18 cellular contexts compared by ENCODE assay signal in the genomic region with DNA sequence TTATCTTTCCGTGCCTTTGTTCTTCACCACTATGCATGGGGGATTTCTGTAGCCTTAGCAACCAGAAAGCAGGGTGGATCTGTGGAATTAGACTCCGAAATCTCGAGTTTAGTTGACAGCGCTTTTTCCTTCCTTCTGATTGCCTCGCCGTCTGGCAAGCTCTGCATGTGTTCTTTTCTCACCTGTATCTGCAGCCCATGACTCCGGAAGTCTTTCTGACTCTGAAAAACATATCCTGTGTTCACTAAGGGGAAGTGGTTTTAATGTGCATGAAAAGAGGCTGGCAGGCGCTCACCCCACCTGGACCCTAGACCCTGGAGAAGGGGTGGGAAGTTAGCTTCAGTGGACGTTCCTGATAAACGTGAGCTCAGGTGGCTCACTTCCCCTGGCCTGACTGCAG.
DNase-seq lines count a peak whose midpoint lies in the region; ATAC-seq and TF ChIP-seq lines count a peak whose summit lies in the region.
"Had no signal": no experiment of that assay in that cellular context is flagged by ENCODE, and none has a peak within 500 bp of the region (broad histone marks: within the 10 kb centered on the region; RNA-seq: fewer than 3 reads in every experiment).

No MANE protein-coding gene starts in this region.

- peak overlapping the region; percentile 62 for H3K27ac ChIP-seq in OCI-LY7 (ENCODE audit: low read depth, low read length, poor library complexity, severe bottlenecking)
- H3K27ac ChIP-seq: coronary artery, right atrium auricular region had no signal

- H3K36me3 Mint-ChIP-seq in brain (peaks cover 4% of the 10 kb centered on the region), osteocyte (ENCODE audit: unreplicated experiment) (no peaks in the 10 kb centered on the region)
- H3K36me3 Mint-ChIP-seq in stimulated activated memory B cell treated with anti-CD40 and anti-IgM and Interleukin-4, amounts not matched to agents 10 μg/mL and 1 μg/mL and 100 μg/mL, for 72 hours = peaks cover 29% of the 10 kb centered on the region

- H3K36me3 ChIP-seq in OCI-LY7 (ENCODE audit: insufficient read depth, low read length) = peaks cover 7% of the 10 kb centered on the region; the same call in 1 of the 2 replicates
- H3K36me3 ChIP-seq: right atrium auricular region had no signal

- no peaks in the 10 kb centered on the region for H3K9me2 ChIP-seq in OCI-LY7 (ENCODE audit: insufficient read depth, low read length)

- intact Hi-C loops in OCI-LY7 (cut with micrococcal nuclease; ENCODE audit: unreplicated experiment) = no loop called here

- peaks cover 28% of the 10 kb centered on the region; the same call in 1 of the 2 replicates for H3K79me2 ChIP-seq in OCI-LY7 (ENCODE audit: insufficient read depth, low read depth, low read length)

- H3K27ac Mint-ChIP-seq in brain = peak overlapping the region in 4 of 5 experiments; percentile 39 to 87 (median 72)
- peak overlapping the region; percentile 55 for H3K27ac Mint-ChIP-seq in stimulated activated memory B cell treated with anti-CD40 and anti-IgM and Interleukin-4, amounts not matched to agents 10 μg/mL and 1 μg/mL and 100 μg/mL, for 72 hours
- H3K27ac Mint-ChIP-seq in osteocyte (ENCODE audit: unreplicated experiment) = no peak overlapping the region

- H4K20me1 ChIP-seq in OCI-LY7 (ENCODE audit: insufficient read depth, low read length) = no peaks in the 10 kb centered on the region

- no peak overlapping the region for H2AFZ ChIP-seq in OCI-LY7 (ENCODE audit: low read length)

- no peaks in the 10 kb centered on the region for H3K9me3 ChIP-seq in OCI-LY7 (ENCODE audit: low read length)
- H3K9me3 ChIP-seq: right atrium auricular region had no signal

- CTCF ChIA-PET in OCI-LY7 (lab: Charles Lee; ENCODE audit: unreplicated experiment) = interaction anchor here (0.5 to 1.1 kb wide), 2 partner anchors 9 to 186 kb away, joined by 3 read pairs; no protein-coding TSS in a partner anchor

- peak; percentile 9 for DNase-seq in activated effector memory CD4-positive, alpha-beta T cell treated with Interleukin-2 at 50 U/mL for 16 hours
- no peak for DNase-seq in activated effector memory CD4-positive, alpha-beta T cell treated with anti-CD3 and anti-CD28 coated beads, Interleukin-2, amount 50 U/mL, for 16 hours
- DNase-seq in OCI-LY7 (ENCODE audit: low spot score) (peak; percentile 82), osteocyte (ENCODE audit: extremely low spot score, unreplicated experiment) (no peak)
- no peak for DNase-seq in stimulated activated CD4-positive, alpha-beta T cell treated with anti-CD3 and anti-CD28 coated beads, Interleukin-2, amount 100 ng/mL, for 24 hours
- DNase-seq in stimulated activated CD4-positive, alpha-beta T cell treated with anti-CD3 and anti-CD28 coated beads, Interleukin-2, amount 100 ng/mL, for 48 hours = no peak
- DNase-seq: DMS79, hippocampal formation, left ventricle myocardium superior, NCI-H1930, NCI-H82, RPMI8226 had no signal

- POLR2A ChIA-PET in OCI-LY7 (lab: Charles Lee) = interaction anchor here (0.6 to 1.4 kb wide), 4 partner anchors 15 to 606 kb away, joined by 3 to 5 read pairs (median 4); no protein-coding TSS in a partner anchor

- no peak for ATAC-seq in stimulated activated memory B cell treated with anti-CD40 and anti-IgM and Interleukin-4, amounts not matched to agents 10 μg/mL and 1 μg/mL and 100 μg/mL, for 72 hours
- ATAC-seq: esophagus mucosa, left ventricle myocardium superior had no signal

- peaks cover 41% of the 10 kb centered on the region for H3K4me1 ChIP-seq in OCI-LY7 (ENCODE audit: insufficient read depth, low read length, poor library complexity, severe bottlenecking)
- H3K4me1 ChIP-seq: right atrium auricular region had no signal

- TF ChIP-seq CTCF in OCI-LY7 (conservative IDR thresholded peaks at IDR 0.05; ENCODE audit: low read length) (no peak), brain (conservative IDR thresholded peaks at IDR 0.05) (no peak), osteocyte (IDR thresholded peaks at IDR 0.05) (no peak)

- no TSS peak for BruUV-seq in OCI-LY7 (replicated peaks; lab: Mats Ljungman, UMichigan)

- H3K4me3 ChIP-seq in OCI-LY7 (ENCODE audit: low read depth, low read length, poor library complexity, severe bottlenecking) = peak overlapping the region; percentile 1
- H3K4me3 ChIP-seq: coronary artery, right atrium auricular region had no signal

- H3K4me3 Mint-ChIP-seq in brain (no peak overlapping the region), osteocyte (ENCODE audit: unreplicated experiment) (no peak overlapping the region)
- H3K4me3 Mint-ChIP-seq in stimulated activated memory B cell treated with anti-CD40 and anti-IgM and Interleukin-4, amounts not matched to agents 10 μg/mL and 1 μg/mL and 100 μg/mL, for 72 hours = no peak overlapping the region
- H3K4me3 Mint-ChIP-seq: neural crest cell had no signal

- peak overlapping the region; percentile 42 for H3K4me2 ChIP-seq in OCI-LY7 (ENCODE audit: low read length)

- H3K4me1 Mint-ChIP-seq in brain (peaks cover 79% of the 10 kb centered on the region), osteocyte (ENCODE audit: unreplicated experiment) (peaks cover 27% of the 10 kb centered on the region)
- peaks cover 63% of the 10 kb centered on the region for H3K4me1 Mint-ChIP-seq in stimulated activated memory B cell treated with anti-CD40 and anti-IgM and Interleukin-4, amounts not matched to agents 10 μg/mL and 1 μg/mL and 100 μg/mL, for 72 hours

- H3K27me3 Mint-ChIP-seq in brain (no peaks in the 10 kb centered on the region), osteocyte (ENCODE audit: unreplicated experiment) (no peaks in the 10 kb centered on the region)
- no peaks in the 10 kb centered on the region for H3K27me3 Mint-ChIP-seq in stimulated activated memory B cell treated with anti-CD40 and anti-IgM and Interleukin-4, amounts not matched to agents 10 μg/mL and 1 μg/mL and 100 μg/mL, for 72 hours

- H3K9me3 Mint-ChIP-seq in brain (peaks cover 0 to 5% (median 0%) of the 10 kb centered on the region in 5 experiments), osteocyte (ENCODE audit: unreplicated experiment) (no peaks in the 10 kb centered on the region)
- H3K9me3 Mint-ChIP-seq in stimulated activated memory B cell treated with anti-CD40 and anti-IgM and Interleukin-4, amounts not matched to agents 10 μg/mL and 1 μg/mL and 100 μg/mL, for 72 hours = peaks cover 11% of the 10 kb centered on the region

Comparison
In these comparisons a context has a peak if more than half of its experiments do, and no peak if none do; other contexts are left out.
1. DNase-seq: peak in activated effector memory CD4-positive, alpha-beta T cell treated with Interleukin-2 at 50 U/mL for 16 hours (single experiment) and OCI-LY7 (single experiment); none in activated effector memory CD4-positive, alpha-beta T cell treated with anti-CD3 and anti-CD28 coated beads, Interleukin-2, amount 50 U/mL, for 16 hours (single experiment), osteocyte (single experiment), stimulated activated CD4-positive, alpha-beta T cell treated with anti-CD3 and anti-CD28 coated beads, Interleukin-2, amount 100 ng/mL, for 24 hours (0 of 2) and stimulated activated CD4-positive, alpha-beta T cell treated with anti-CD3 and anti-CD28 coated beads, Interleukin-2, amount 100 ng/mL, for 48 hours (0 of 2).